Comparison of ENCODE assay signal across 10 cellular contexts in the genomic region with DNA sequence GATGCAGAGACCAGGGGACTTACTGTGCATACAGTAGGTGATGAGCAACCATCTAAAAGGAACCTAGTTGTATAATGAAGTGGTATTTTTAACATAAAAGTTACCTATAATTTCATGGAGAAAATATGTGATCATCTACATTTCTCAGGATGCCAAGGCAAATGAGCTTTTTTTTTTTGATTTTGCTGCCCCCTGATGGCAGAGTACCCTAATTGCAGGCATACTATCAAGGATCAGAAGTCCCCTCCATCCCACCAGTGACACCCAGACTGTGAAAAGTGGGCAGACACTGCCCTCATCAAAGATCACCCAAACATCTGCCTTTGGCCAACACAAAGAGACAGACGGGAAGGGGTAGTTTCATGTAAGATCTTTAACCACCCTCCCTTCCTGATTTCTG. TPM values are rescaled to one million over a fixed set of nuclear protein-coding genes. Genes with fewer than 3 reads are reported as not detected.
DNase-seq lines count a peak whose midpoint lies in the region; TF ChIP-seq lines count a peak whose summit lies in the region.
"Had no signal": no experiment of that assay in that cellular context is flagged by ENCODE, and none has a peak within 500 bp of the region (broad histone marks: within the 10 kb centered on the region; RNA-seq: fewer than 3 reads in every experiment).

No MANE protein-coding gene starts in this region.

- H3K36me3 ChIP-seq in OCI-LY7 (ENCODE audit: insufficient read depth, low read length) (no peaks in the 10 kb centered on the region), esophagus squamous epithelium (no peaks in the 10 kb centered on the region), skeletal muscle tissue (ENCODE audit: control insufficient read depth in 3 of 3, insufficient read depth in 3 of 3, low read length in 3 of 3) (no peaks in the 10 kb centered on the region)

- POLR2A ChIA-PET in OCI-LY7 (lab: Charles Lee): no interaction called here

- TF ChIP-seq CTCF in GM12873 (IDR thresholded peaks at IDR 0.05; ENCODE audit: insufficient read depth, low read depth, low read length, missing control alignments) (peak; percentile 49), OCI-LY7 (conservative IDR thresholded peaks at IDR 0.05; ENCODE audit: low read length) (peak; percentile 80), esophagus squamous epithelium (IDR thresholded peaks at IDR 0.05) (peak in 4 of 6 experiments; percentile 17 to 61 (median 24))

- intact Hi-C loops in OCI-LY7 (cut with micrococcal nuclease; ENCODE audit: unreplicated experiment) (no loop called here), esophagus squamous epithelium (cut with DNase I) (no loop called here)

- WGBS in esophagus squamous epithelium, 2 donors: 90 to 100% methylated on average over 1 of the region's 1 CpG

- TF ChIP-seq POLR2A in esophagus squamous epithelium (IDR thresholded peaks at IDR 0.05): no peak

- no peaks in the 10 kb centered on the region for H3K9me2 ChIP-seq in OCI-LY7 (ENCODE audit: insufficient read depth, low read length)

- H3K4me2 ChIP-seq in OCI-LY7 (ENCODE audit: low read length): no peak overlapping the region

- H3K4me3 ChIP-seq in OCI-LY7 (ENCODE audit: low read depth, low read length, poor library complexity, severe bottlenecking) (no peak overlapping the region), esophagus squamous epithelium (no peak overlapping the region), skeletal muscle tissue (ENCODE audit: low read length in 3 of 3) (no peak overlapping the region)

- H3K27me3 ChIP-seq in esophagus squamous epithelium (peaks cover 0 to 10% (median 0%) of the 10 kb centered on the region in 4 donors), skeletal muscle tissue (ENCODE audit: control insufficient read depth in 3 of 3, insufficient read depth in 3 of 3, low read length in 3 of 3) (no peaks in the 10 kb centered on the region)

- H3K9me3 ChIP-seq in OCI-LY7 (ENCODE audit: low read length) (peaks cover 9% of the 10 kb centered on the region), esophagus squamous epithelium (peaks cover 0 to 6% (median 6%) of the 10 kb centered on the region in 3 donors), skeletal muscle tissue (ENCODE audit: control insufficient read depth in 3 of 3, low read length in 3 of 3) (peaks cover 0 to 9% (median 5%) of the 10 kb centered on the region in 3 donors)

- H3K4me1 ChIP-seq in OCI-LY7 (ENCODE audit: insufficient read depth, low read length, poor library complexity, severe bottlenecking) (peaks cover 10% of the 10 kb centered on the region), esophagus squamous epithelium (peaks cover 0 to 57% (median 0%) of the 10 kb centered on the region in 3 donors), skeletal muscle tissue (ENCODE audit: control insufficient read depth in 3 of 3, insufficient read depth in 3 of 3, low read length in 3 of 3) (peaks cover 55 to 74% (median 66%) of the 10 kb centered on the region in 3 donors)

- DNase-seq in OCI-LY7 (ENCODE audit: low spot score) (no peak), esophagus squamous epithelium (lab: John Stamatoyannopoulos, UW) (no peak), AG20443 (ENCODE audit: low spot score) (no peak), RKO (ENCODE audit: low spot score) (no peak)
- DNase-seq in stimulated activated CD4-positive, alpha-beta T cell treated with anti-CD3 and anti-CD28 coated beads, Interleukin-4, amount 100 ng/mL, for 4 hours: no peak
- DNase-seq: activated B cell treated with CpG ODN at 0.5 μM for 24 hours, EL, NCI-H2171 treated with DMSO at 0.1 percent for 48 hours had no signal

- BruUV-seq in OCI-LY7 (replicated peaks; lab: Mats Ljungman, UMichigan): no TSS peak

- no peak overlapping the region for H3K27ac ChIP-seq in OCI-LY7 (ENCODE audit: low read depth, low read length, poor library complexity, severe bottlenecking)
- peak overlapping the region in 3 of 4 donors; percentile 31 to 68 (median 68) for H3K27ac ChIP-seq in esophagus squamous epithelium
- peak overlapping the region; percentile 56 for H3K27ac ChIP-seq in skeletal muscle tissue (ENCODE audit: low read depth, low read length)

- H3K79me2 ChIP-seq in OCI-LY7 (ENCODE audit: insufficient read depth, low read depth, low read length): no peaks in the 10 kb centered on the region

- no peak overlapping the region for H2AFZ ChIP-seq in OCI-LY7 (ENCODE audit: low read length)

- CTCF ChIA-PET in OCI-LY7 (lab: Charles Lee; ENCODE audit: unreplicated experiment): no interaction called here

- H3K9ac ChIP-seq in skeletal muscle tissue (ENCODE audit: low read depth in 1 of 3, low read length in 3 of 3): no peak overlapping the region

- H4K20me1 ChIP-seq in OCI-LY7 (ENCODE audit: insufficient read depth, low read length): no peaks in the 10 kb centered on the region

RNA-seq across cellular contexts. Expression of a gene that starts 9.6 kb away (rescaled TPM):
- total RNA-seq in OCI-LY7 (2014; rRNA removed; shearing (Covaris generic)): 0.23 and 0.76 TPM in 2 replicates
- total RNA-seq in OCI-LY7 (2022) (0.72 TPM in 1 of 2 replicates, not detected in the other), esophagus squamous epithelium (10 to 100 TPM; 13.5 to 26.7 (median 15.7) TPM), skeletal muscle tissue (7.3 TPM)

RNA-seq across cellular contexts. Expression of a gene that starts 30.9 kb away (rescaled TPM):
- total RNA-seq in OCI-LY7 (2014; rRNA removed; shearing (Covaris generic)): 15.3 and 17.5 TPM in 2 replicates
- total RNA-seq in OCI-LY7 (2022) (27.3 and 42.4 TPM in 2 replicates), esophagus squamous epithelium (10 to 100 TPM; 24.6 to 31.2 (median 27.1) TPM), skeletal muscle tissue (13.0 TPM)

Comparison
In these comparisons a context has a peak if more than half of its experiments do, and no peak if none do; other contexts are left out.
1. CTCF ChIP-seq: peak in every context shown above with its lines; median percentile 80 in OCI-LY7; 49 in GM12873; 24 in esophagus squamous epithelium.